Comparison of ENCODE assay signal across 10 cellular contexts in genomic region chr9:127966416-127967150, GRCh38. TPM values are rescaled to one million over a fixed set of nuclear protein-coding genes. Genes with fewer than 3 reads are reported as not detected.
A peak's percentile ranks its signal among the peaks of the same experiment; 100 is the strongest.
DNase-seq lines count a peak whose midpoint lies in the region; ATAC-seq and TF ChIP-seq lines count a peak whose summit lies in the region.
"Had no signal": no experiment of that assay in that cellular context is flagged by ENCODE, and none has a peak within 500 bp of the region (broad histone marks: within the 10 kb centered on the region; RNA-seq: fewer than 3 reads in every experiment).

No MANE protein-coding gene starts in this region.

- H3K9me3 Mint-ChIP-seq in activated naive CD4-positive, alpha-beta T cell treated with anti-CD3 and anti-CD28 coated beads, Interleukin-2, amount 10 ng/mL, durations not matched to agents 7 days and 5 days, result no peaks in the 10 kb centered on the region
- no peaks in the 10 kb centered on the region for H3K9me3 Mint-ChIP-seq in activated naive CD8-positive, alpha-beta T cell (ENCODE audit: low read depth)
- H3K9me3 Mint-ChIP-seq: endodermal cell had no signal

- ATAC-seq in HG02642 (IDR thresholded peaks at IDR 0.05; ENCODE audit: poor library complexity, unreplicated experiment) (no peak), GM21529 (IDR thresholded peaks at IDR 0.05; ENCODE audit: unreplicated experiment) (no peak)

- peaks cover 78% of the 10 kb centered on the region for H3K36me3 Mint-ChIP-seq in activated naive CD4-positive, alpha-beta T cell treated with anti-CD3 and anti-CD28 coated beads, Interleukin-2, amount 10 ng/mL, durations not matched to agents 7 days and 5 days
- peaks cover 3% of the 10 kb centered on the region for H3K36me3 Mint-ChIP-seq in activated naive CD8-positive, alpha-beta T cell

- H3K27me3 Mint-ChIP-seq in activated naive CD4-positive, alpha-beta T cell treated with anti-CD3 and anti-CD28 coated beads, Interleukin-2, amount 10 ng/mL, durations not matched to agents 7 days and 5 days, result no peaks in the 10 kb centered on the region
- H3K27me3 Mint-ChIP-seq in activated naive CD8-positive, alpha-beta T cell, result no peaks in the 10 kb centered on the region

- CTCF ChIA-PET in activated naive CD4-positive, alpha-beta T cell treated with anti-CD3 and anti-CD28 coated beads, Interleukin-2, amount 10 ng/mL, durations not matched to agents 7 days and 5 days (lab: Charles Lee), result interaction anchor here (3.2 to 19.7 kb wide), 2 partner anchors 11 to 67 kb away, joined by 15 to 159 read pairs; no protein-coding TSS in a partner anchor

- TF ChIP-seq POLR2A in tibial nerve (IDR thresholded peaks at IDR 0.05), result no peak

- no peaks in the 10 kb centered on the region for H3K27me3 ChIP-seq in tibial nerve

- peak overlapping the region; percentile 88 to 99 (median 94) for H3K27ac ChIP-seq in tibial nerve

- peaks cover 3 to 100% (median 96%) of the 10 kb centered on the region in 4 donors for H3K4me1 ChIP-seq in tibial nerve

- no peaks in the 10 kb centered on the region for H3K36me3 ChIP-seq in tibial nerve

- H3K27ac Mint-ChIP-seq in activated naive CD4-positive, alpha-beta T cell treated with anti-CD3 and anti-CD28 coated beads, Interleukin-2, amount 10 ng/mL, durations not matched to agents 7 days and 5 days, result peak overlapping the region; percentile 99
- peak overlapping the region; percentile 98 for H3K27ac Mint-ChIP-seq in activated naive CD8-positive, alpha-beta T cell

- TF ChIP-seq CTCF in tibial nerve (IDR thresholded peaks at IDR 0.05), result no peak

- no peak for DNase-seq in activated naive CD4-positive, alpha-beta T cell treated with anti-CD3 and anti-CD28 coated beads, Interleukin-2, amount 10 ng/mL, durations not matched to agents 7 days and 5 days
- DNase-seq in activated naive CD4-positive, alpha-beta T cell (lab: John Stamatoyannopoulos, UW), result no peak
- DNase-seq in medulla oblongata (ENCODE audit: extremely low spot score) (peak; percentile 23), tibial nerve (ENCODE audit: low spot score in 2 of 2) (no peak), inferior parietal cortex (ENCODE audit: extremely low spot score) (no peak)
- DNase-seq: EL, endodermal cell had no signal

- WGBS in tibial nerve, 2 donors, result 53 to 61% methylated on average over 8 of the region's 8 CpGs

- no peak for TF ChIP-seq EP300 in tibial nerve (IDR thresholded peaks at IDR 0.05)

- H3K4me1 Mint-ChIP-seq in activated naive CD4-positive, alpha-beta T cell treated with anti-CD3 and anti-CD28 coated beads, Interleukin-2, amount 10 ng/mL, durations not matched to agents 7 days and 5 days, result peaks cover 99% of the 10 kb centered on the region
- peaks cover 98% of the 10 kb centered on the region for H3K4me1 Mint-ChIP-seq in activated naive CD8-positive, alpha-beta T cell (ENCODE audit: low read depth)

- no peaks in the 10 kb centered on the region for H3K9me3 ChIP-seq in tibial nerve

- H3K4me3 ChIP-seq in tibial nerve, result no peak overlapping the region

- peak overlapping the region; percentile 82 for H3K4me3 Mint-ChIP-seq in activated naive CD4-positive, alpha-beta T cell treated with anti-CD3 and anti-CD28 coated beads, Interleukin-2, amount 10 ng/mL, durations not matched to agents 7 days and 5 days
- peak overlapping the region; percentile 58 for H3K4me3 Mint-ChIP-seq in activated naive CD8-positive, alpha-beta T cell
- H3K4me3 Mint-ChIP-seq: endodermal cell had no signal

RNA-seq across cellular contexts. Expression of gene EEIG1, which starts 14.2 kb away (rescaled TPM):
- total RNA-seq in tibial nerve, result 10 to 100 TPM; 33.9 to 53.8 (median 50.2) TPM

RNA-seq across cellular contexts. Expression of gene DPM2, which starts 28.9 kb away (rescaled TPM):
- total RNA-seq in tibial nerve, result 10 to 100 TPM in 3 of 4 donors, 1 to 10 TPM in 1; 9.0 to 21.9 (median 14.7) TPM

RNA-seq across cellular contexts. Expression of gene PIP5KL1, which starts 36.0 kb away (rescaled TPM):
- total RNA-seq in tibial nerve, result under 1 TPM in 1 of 4 donors, not detected in 3; 0.59 TPM

RNA-seq across cellular contexts. Expression of gene ST6GALNAC4, which starts 49.7 kb away (rescaled TPM):
- 10 to 100 TPM; 23.9 to 70.5 (median 37.0) TPM for total RNA-seq in tibial nerve
